8 cellular contexts compared by ENCODE assay signal in the genomic region with DNA sequence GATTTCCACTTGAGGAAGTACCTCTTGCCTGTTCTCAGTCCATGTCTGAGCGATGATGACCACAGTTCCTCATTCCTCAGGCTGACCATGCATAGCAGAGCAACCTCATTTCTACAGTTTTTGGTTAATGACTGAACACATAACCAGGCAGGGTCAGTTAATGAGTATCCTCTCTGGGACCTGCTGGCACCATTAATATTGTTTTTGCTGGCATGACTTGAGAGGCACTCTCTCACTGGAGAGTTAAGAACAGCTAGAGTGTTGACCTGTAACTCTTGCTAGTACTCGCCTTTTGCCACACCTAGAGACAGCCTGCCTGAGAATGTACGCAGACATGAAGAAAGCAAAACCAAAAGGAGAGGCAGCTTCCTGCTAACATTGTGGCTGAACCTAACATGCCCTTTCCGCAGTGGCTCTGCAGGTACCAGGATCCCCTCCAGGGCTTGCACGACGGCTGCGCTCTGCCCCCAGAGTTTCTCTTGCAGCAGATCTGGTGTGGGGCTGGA. TPM values are rescaled to one million over a fixed set of nuclear protein-coding genes. Genes with fewer than 3 reads are reported as not detected.
DNase-seq lines count a peak whose midpoint lies in the region; ATAC-seq and TF ChIP-seq lines count a peak whose summit lies in the region.

No MANE protein-coding gene starts in this region.

- DNase-seq in Ammon's horn (ENCODE audit: low spot score) (peak; percentile 54), epithelial cell of prostate (ENCODE audit: low read depth, low spot score) (peak; percentile 24), endothelial cell (ENCODE audit: low spot score) (no peak), NCI-H524 treated with DMSO at 0.1 percent for 48 hours (lab: John Stamatoyannopoulos, UW) (no peak)
- peak; percentile 7 to 24 for DNase-seq in activated CD4-positive, alpha-beta T cell treated with anti-CD3 and anti-CD28 coated beads, Interleukin-2, amount 50 U/mL, for 24 hours (ENCODE audit: low read depth in 1 of 2, low spot score in 1 of 2)
- peak; percentile 18 to 29 (median 21) for DNase-seq in stimulated activated CD4-positive, alpha-beta T cell treated with anti-CD3 and anti-CD28 coated beads, Interleukin-12 subunit alpha, Interleukin-12 subunit beta, amount 100 ng/mL, for 48 hours (ENCODE audit: low read depth in 2 of 3, low spot score in 1 of 3)

- no peak overlapping the region for H3K4me3 Mint-ChIP-seq in endothelial cell (ENCODE audit: unreplicated experiment)

- TF ChIP-seq CTCF in endothelial cell (IDR thresholded peaks at IDR 0.05; ENCODE audit: unreplicated experiment): no peak

- no peak overlapping the region for H3K27ac Mint-ChIP-seq in endothelial cell (ENCODE audit: unreplicated experiment)

- H3K36me3 Mint-ChIP-seq in endothelial cell (ENCODE audit: low read depth, unreplicated experiment): no peaks in the 10 kb centered on the region

- peak overlapping the region; percentile 67 for H3K27ac ChIP-seq in epithelial cell of prostate

- ATAC-seq in GM19438 (IDR thresholded peaks at IDR 0.05; ENCODE audit: low read depth, unreplicated experiment) (peak; percentile 84), HG03520 (IDR thresholded peaks at IDR 0.05; ENCODE audit: unreplicated experiment) (peak; percentile 75)

- H3K9me3 Mint-ChIP-seq in endothelial cell (ENCODE audit: unreplicated experiment): no peaks in the 10 kb centered on the region

- H3K4me1 Mint-ChIP-seq in endothelial cell (ENCODE audit: unreplicated experiment): peaks cover 5% of the 10 kb centered on the region

- H3K27me3 Mint-ChIP-seq in endothelial cell (ENCODE audit: unreplicated experiment): no peaks in the 10 kb centered on the region

RNA-seq across cellular contexts. Expression of a gene that starts 23.9 kb away (rescaled TPM):
- total RNA-seq in endothelial cell (ENCODE audit: unreplicated experiment): 8.4 TPM

RNA-seq across cellular contexts. Expression of a gene that starts 24.0 kb away (rescaled TPM):
- total RNA-seq in endothelial cell (ENCODE audit: unreplicated experiment): 3.2 TPM

RNA-seq across cellular contexts. Expression of a gene that starts 44.4 kb away (rescaled TPM):
- total RNA-seq in endothelial cell (ENCODE audit: unreplicated experiment): 26.1 TPM

RNA-seq across cellular contexts. Expression of a gene that starts 51.4 kb away (rescaled TPM):
- total RNA-seq in endothelial cell (ENCODE audit: unreplicated experiment): 365 TPM

Comparison
In these comparisons a context has a peak if more than half of its experiments do, and no peak if none do; other contexts are left out.
1. DNase-seq: peak in Ammon's horn (single experiment), activated CD4-positive, alpha-beta T cell treated with anti-CD3 and anti-CD28 coated beads, Interleukin-2, amount 50 U/mL, for 24 hours (2 of 2), epithelial cell of prostate (single experiment) and stimulated activated CD4-positive, alpha-beta T cell treated with anti-CD3 and anti-CD28 coated beads, Interleukin-12 subunit alpha, Interleukin-12 subunit beta, amount 100 ng/mL, for 48 hours (3 of 3); none in endothelial cell (single experiment) and NCI-H524 treated with DMSO at 0.1 percent for 48 hours (single experiment).